Comparison of ENCODE assay signal across 27 cellular contexts in genomic region chr6:115287467-115287866, GRCh38.
DNase-seq lines count a peak whose midpoint lies in the region; ATAC-seq, FAIRE-seq and TF ChIP-seq lines count a peak whose summit lies in the region.
"Had no signal": no experiment of that assay in that cellular context is flagged by ENCODE, and none has a peak within 500 bp of the region (broad histone marks: within the 10 kb centered on the region; RNA-seq: fewer than 3 reads in every experiment).

No MANE protein-coding gene starts in this region.

- H3K27me3 ChIP-seq in GM23338 (ENCODE audit: insufficient read depth) (no peaks in the 10 kb centered on the region), H1 (replicated peaks in 1 of 4; ENCODE audit: control insufficient read depth in 3 of 4, extremely low read depth in 1 of 4, insufficient read depth in 3 of 4, low read length in 3 of 4) (no peaks in the 10 kb centered on the region)
- H3K27me3 ChIP-seq: BLaER1 treated with 17β-estradiol and CSF1 and Interleukin-3, amounts not matched to agents 10 nM and 100 nM had no signal

- no peak for TF ChIP-seq RAD21 in H1 (IDR thresholded peaks at IDR 0.05 in 1 of 2, conservative IDR thresholded peaks at IDR 0.05 in 1 of 2; ENCODE audit: low read depth in 2 of 2, low read length in 2 of 2)

- ATAC-seq in GM23338 (peak; percentile 69), GM21390 (IDR thresholded peaks at IDR 0.05; ENCODE audit: unreplicated experiment) (no peak)
- ATAC-seq: A549; CD8-positive, alpha-beta T cell; GM12878 had no signal

- H2BK120ac ChIP-seq in H1 (replicated peaks; ENCODE audit: low read depth, low read length), result no peak overlapping the region

- POLR2A ChIA-PET in H1 (lab: Charles Lee; ENCODE audit: partially characterized antibody), result no interaction called here

- H3K56ac ChIP-seq in H1 (replicated peaks; ENCODE audit: insufficient read length, low read depth, low read length), result no peak overlapping the region

- peaks cover 7% of the 10 kb centered on the region for H3K4me1 Mint-ChIP-seq in GM23338
- H3K4me1 Mint-ChIP-seq: B cell had no signal

- H4K5ac ChIP-seq in H1 (ENCODE audit: insufficient read length, low read depth, low read length), result no peak overlapping the region

- no peak overlapping the region for H4K8ac ChIP-seq in H1 (ENCODE audit: extremely low read depth, insufficient read depth, low read length)

- H3K9ac ChIP-seq in H1 (replicated peaks in 1 of 4; ENCODE audit: extremely low read depth in 1 of 4, low read depth in 3 of 4, low read length in 3 of 4), result no peak overlapping the region
- H3K9ac ChIP-seq: BLaER1 treated with 17β-estradiol and CSF1 and Interleukin-3, amounts not matched to agents 10 nM and 100 nM had no signal

- no peak overlapping the region for H2BK12ac ChIP-seq in H1 (ENCODE audit: low read depth, low read length)

- no peak for TF ChIP-seq EP300 in H1 (IDR thresholded peaks at IDR 0.05; ENCODE audit: borderline replicate concordance in 1 of 2, low read depth in 2 of 2, low read length in 2 of 2)

- no peaks in the 10 kb centered on the region for H3K4me1 ChIP-seq in GM23338 (ENCODE audit: insufficient read depth)
- H3K4me1 ChIP-seq in H1 (replicated peaks in 1 of 4; ENCODE audit: control insufficient read depth in 3 of 4, insufficient read depth in 4 of 4, low read length in 3 of 4), result no peaks in the 10 kb centered on the region
- H3K4me1 ChIP-seq: A549; BLaER1 treated with 17β-estradiol and CSF1 and Interleukin-3, amounts not matched to agents 10 nM and 100 nM; Caco-2 had no signal

- H3K4me2 ChIP-seq in GM23338, result no peak overlapping the region
- H3K4me2 ChIP-seq in H1 (ENCODE audit: insufficient read depth in 1 of 2, low read depth in 2 of 2, low read length in 2 of 2), result no peak overlapping the region
- H3K4me2 ChIP-seq: A549; BLaER1 treated with 17β-estradiol and CSF1 and Interleukin-3, amounts not matched to agents 10 nM and 100 nM had no signal

- FAIRE-seq in H1 (lab: Jason Lieb, UNC), result peak; percentile 39
- FAIRE-seq: A549, D721Med, GM12878, GM12892, GM18507 had no signal

- H4K20me1 ChIP-seq in GM23338 (replicated peaks; ENCODE audit: insufficient read depth) (no peaks in the 10 kb centered on the region), H1 (replicated peaks in 1 of 2; ENCODE audit: control insufficient read depth in 1 of 2, insufficient read depth in 2 of 2, low read length in 2 of 2) (no peaks in the 10 kb centered on the region)
- H4K20me1 ChIP-seq: BLaER1 treated with 17β-estradiol and CSF1 and Interleukin-3, amounts not matched to agents 10 nM and 100 nM had no signal

- no peak overlapping the region for H3K23ac ChIP-seq in H1 (ENCODE audit: insufficient read length)

- TF ChIP-seq POLR2A in H1 (IDR thresholded peaks at IDR 0.05; ENCODE audit: control extremely low read depth in 1 of 2, low read depth in 2 of 2, low read length in 2 of 2), result no peak

- no peak overlapping the region for H3K27ac Mint-ChIP-seq in GM23338
- H3K27ac Mint-ChIP-seq: B cell; CD4-positive, alpha-beta T cell; CD8-positive, alpha-beta T cell had no signal

- H2BK20ac ChIP-seq in H1 (ENCODE audit: low read length), result no peak overlapping the region

- no peaks in the 10 kb centered on the region for H3K36me3 Mint-ChIP-seq in GM23338 (ENCODE audit: low read depth)
- H3K36me3 Mint-ChIP-seq: CD8-positive, alpha-beta T cell had no signal

- WGBS in H1 (ENCODE audit: extremely low coverage in 1 of 2, insufficient coverage in 1 of 2, insufficient read length in 1 of 2, insufficient replicate concordance in 2 of 2, low coverage in 1 of 2, low lambda C conversion rate in 2 of 2, missing lambda C conversion rate in 1 of 2), 2 experiments, result 79% methylated on average over 4 of the region's 4 CpGs; no CpG with 5 or more reads in 1 of the 2 experiments

- H2AFZ ChIP-seq in GM23338 (peak overlapping the region; percentile 29; the same call in 1 of the 2 replicates), H1 (ENCODE audit: low read length) (0 out of 2 replicates have a peak overlapping the region, but pooled peaks have one; percentile 33)

- no peak overlapping the region for H3K27ac ChIP-seq in GM23338 (ENCODE audit: low read depth)
- H3K27ac ChIP-seq in H1 (ENCODE audit: low read depth, low read length), result no peak overlapping the region
- H3K27ac ChIP-seq: 22Rv1; A549; BLaER1 treated with 17β-estradiol and CSF1 and Interleukin-3, amounts not matched to agents 10 nM and 100 nM; C4-2B had no signal

- no peak for TF ChIP-seq CTCF in GM23338 (conservative IDR thresholded peaks at IDR 0.05; ENCODE audit: low read depth in 2 of 2)
- TF ChIP-seq CTCF in H1 (IDR thresholded peaks at IDR 0.05; ENCODE audit: control extremely low read depth in 1 of 3, insufficient read depth in 1 of 3, low read depth in 1 of 3, low read length in 3 of 3), result no peak

- H3K23me2 ChIP-seq in H1 (ENCODE audit: low read depth, low read length), result no peaks in the 10 kb centered on the region

- H3K27me3 Mint-ChIP-seq in GM23338 (ENCODE audit: insufficient read depth, low read depth, poor library complexity), result no peaks in the 10 kb centered on the region
- H3K27me3 Mint-ChIP-seq: B cell; CD4-positive, alpha-beta T cell had no signal

- DNase-seq in GM23338 (ENCODE audit: low spot score) (peak; percentile 14), OCI-M1 (lab: John Stamatoyannopoulos, UW) (peak; percentile 10), H1 (ENCODE audit: low read depth in 1 of 2, low spot score in 2 of 2) (no peak), iPS-NIHi7 (ENCODE audit: extremely low spot score) (peak; percentile 19), NCI-H1417 treated with DMSO at 0.1 percent for 48 hours (lab: John Stamatoyannopoulos, UW) (no peak), DMS153 treated with DMSO at 0.1 percent for 48 hours (lab: John Stamatoyannopoulos, UW; ENCODE audit: unreplicated experiment) (no peak), T-helper 2 cell (no peak)
- DNase-seq: AML-193; Caco-2; Calu3; CD4-positive, alpha-beta T cell; CD8-positive, alpha-beta T cell; DMS53; DMS79; DND-41; EL; GDM1 had no signal

- no peak overlapping the region for H3K4me3 ChIP-seq in GM23338
- no peak overlapping the region for H3K4me3 ChIP-seq in H1 (ENCODE audit: extremely low read depth in 1 of 4, insufficient read depth in 2 of 4, low read depth in 3 of 4, low read length in 4 of 4)
- H3K4me3 ChIP-seq: A549; BLaER1 treated with 17β-estradiol and CSF1 and Interleukin-3, amounts not matched to agents 10 nM and 100 nM; GM12878 had no signal

- H3K18ac ChIP-seq in H1 (ENCODE audit: extremely low read depth, low read length), result no peak overlapping the region

- no peak overlapping the region for H3K4me3 Mint-ChIP-seq in GM23338
- H3K4me3 Mint-ChIP-seq: B cell; CD4-positive, alpha-beta T cell; CD8-positive, alpha-beta T cell had no signal

- H3K9me2 ChIP-seq in GM23338 (ENCODE audit: insufficient read depth), result no peaks in the 10 kb centered on the region

- no peaks in the 10 kb centered on the region for H3K79me1 ChIP-seq in H1 (ENCODE audit: low read depth, low read length)

- no peak overlapping the region for H2BK5ac ChIP-seq in H1 (ENCODE audit: low read depth, low read length)

- no peaks in the 10 kb centered on the region for H3F3A ChIP-seq in GM23338 (replicated peaks; ENCODE audit: low read depth)

- H3K36me3 ChIP-seq in GM23338 (ENCODE audit: insufficient read depth), result no peaks in the 10 kb centered on the region
- no peaks in the 10 kb centered on the region for H3K36me3 ChIP-seq in H1 (ENCODE audit: control insufficient read depth in 2 of 4, insufficient read depth in 4 of 4, low read length in 3 of 4)
- H3K36me3 ChIP-seq: BLaER1 treated with 17β-estradiol and CSF1 and Interleukin-3, amounts not matched to agents 10 nM and 100 nM had no signal

- H3K9me3 Mint-ChIP-seq in GM23338, result no peaks in the 10 kb centered on the region

- H3K79me2 ChIP-seq in GM23338 (replicated peaks; ENCODE audit: insufficient read depth) (no peaks in the 10 kb centered on the region), H1 (ENCODE audit: control insufficient read depth in 1 of 2, insufficient read depth in 2 of 2, low read length in 2 of 2) (no peaks in the 10 kb centered on the region)

- H3K9me3 ChIP-seq in H1 (ENCODE audit: insufficient read depth in 2 of 2, low read depth in 1 of 2, low read length in 1 of 2), result no peaks in the 10 kb centered on the region
- H3K9me3 ChIP-seq: A549; BLaER1 treated with 17β-estradiol and CSF1 and Interleukin-3, amounts not matched to agents 10 nM and 100 nM; Caco-2 had no signal

- CTCF ChIA-PET in H1 (lab: Charles Lee; ENCODE audit: partially characterized antibody), result interaction anchor here (0.8 to 1.5 kb wide), 2 partner anchors 10 to 258 kb away, joined by 3 to 4 read pairs; no protein-coding TSS in a partner anchor

- H3K14ac ChIP-seq in H1 (ENCODE audit: insufficient read length), result no peak overlapping the region

- H2BK15ac ChIP-seq in H1 (ENCODE audit: low read length), result no peak overlapping the region

- no peak overlapping the region for H2AK5ac ChIP-seq in H1 (ENCODE audit: low read depth, low read length)

- no peak overlapping the region for H4K91ac ChIP-seq in H1 (replicated peaks; ENCODE audit: insufficient read length, low read length)

- no peak overlapping the region for H3K4ac ChIP-seq in H1 (replicated peaks; ENCODE audit: insufficient read length, low read depth, low read length)

TF ChIP-seq in GM23338, 12 proteins besides CTCF, POLR2A, EP300 and RAD21 (continues in another document):
- TF ChIP-seq EZH2phosphoT487 (IDR thresholded peaks at IDR 0.05; ENCODE audit: unreplicated experiment) (no peak), EZH2 (IDR thresholded peaks at IDR 0.05; ENCODE audit: low read depth, unreplicated experiment) (no peak), JUNB (IDR thresholded peaks at IDR 0.05; ENCODE audit: unreplicated experiment) (no peak), CREB1 (CRISPR knock-in tag; IDR thresholded peaks at IDR 0.05; ENCODE audit: low read depth) (no peak)

TF ChIP-seq in H1, 55 proteins besides CTCF, POLR2A, EP300 and RAD21:
- TF ChIP-seq GTF2F1 (IDR thresholded peaks at IDR 0.05; ENCODE audit: borderline replicate concordance, low read depth, low read length) (no peak), SP2 (IDR thresholded peaks at IDR 0.05; ENCODE audit: low read length) (no peak), SUZ12 (IDR thresholded peaks at IDR 0.05; ENCODE audit: low read length) (no peak), KDM1A (IDR thresholded peaks at IDR 0.05; ENCODE audit: borderline replicate concordance, low read length) (no peak), RFX5 (IDR thresholded peaks at IDR 0.05; ENCODE audit: borderline replicate concordance, low read depth, low read length) (no peak)

Comparison
In these comparisons a context has a peak if more than half of its experiments do, and no peak if none do; other contexts are left out.
1. DNase-seq: peak in GM23338 (single experiment), OCI-M1 (single experiment) and iPS-NIHi7 (single experiment); none in H1 (0 of 2), NCI-H1417 treated with DMSO at 0.1 percent for 48 hours (single experiment), DMS153 treated with DMSO at 0.1 percent for 48 hours (single experiment) and T-helper 2 cell (0 of 5).